ENCODE assay signal across 31 cellular contexts in genomic region chr2:24472416-24472815, GRCh38.
"Had no signal": no experiment of that assay in that cellular context is flagged by ENCODE, and none has a peak within 500 bp of the region (broad histone marks: within the 10 kb centered on the region; RNA-seq: fewer than 3 reads in every experiment).

No MANE protein-coding gene starts in this region.

- DNase-seq: MG63, MM.1S, NCI-H1048, NCI-H1092, NCI-H1092 treated with DMSO at 0.1 percent for 48 hours, NCI-H1105, NCI-H1105 treated with DMSO at 0.1 percent for 48 hours, NCI-H1417, NCI-H1417 treated with DMSO at 0.1 percent for 48 hours, NCI-H1436, NCI-H1436 treated with DMSO at 0.1 percent for 48 hours, NCI-H146, NCI-H1694, NCI-H1694 treated with DMSO at 0.1 percent for 48 hours, NCI-H187, NCI-H187 treated with DMSO at 0.1 percent for 48 hours, NCI-H1930, NCI-H2029, NCI-H2029 treated with DMSO at 0.1 percent for 48 hours, NCI-H2081, NCI-H2081 treated with DMSO at 0.1 percent for 48 hours, NCI-H2107, NCI-H2171, NCI-H2227 treated with DMSO at 0.1 percent for 48 hours, NCI-H226, NCI-H345, NCI-H446, NCI-H446 treated with DMSO at 0.1 percent for 48 hours, NCI-H510A, NCI-H510A treated with DMSO at 0.1 percent for 48 hours, NCI-H524 treated with DMSO at 0.1 percent for 48 hours had no signal

- H3K27me3 ChIP-seq: MG63 had no signal

- H3K4me3 ChIP-seq: MG63 had no signal

- H3K9me3 ChIP-seq: MG63 had no signal

- H3K36me3 ChIP-seq: MG63 had no signal
